1 cellular context compared by ENCODE assay signal in the genomic region with DNA sequence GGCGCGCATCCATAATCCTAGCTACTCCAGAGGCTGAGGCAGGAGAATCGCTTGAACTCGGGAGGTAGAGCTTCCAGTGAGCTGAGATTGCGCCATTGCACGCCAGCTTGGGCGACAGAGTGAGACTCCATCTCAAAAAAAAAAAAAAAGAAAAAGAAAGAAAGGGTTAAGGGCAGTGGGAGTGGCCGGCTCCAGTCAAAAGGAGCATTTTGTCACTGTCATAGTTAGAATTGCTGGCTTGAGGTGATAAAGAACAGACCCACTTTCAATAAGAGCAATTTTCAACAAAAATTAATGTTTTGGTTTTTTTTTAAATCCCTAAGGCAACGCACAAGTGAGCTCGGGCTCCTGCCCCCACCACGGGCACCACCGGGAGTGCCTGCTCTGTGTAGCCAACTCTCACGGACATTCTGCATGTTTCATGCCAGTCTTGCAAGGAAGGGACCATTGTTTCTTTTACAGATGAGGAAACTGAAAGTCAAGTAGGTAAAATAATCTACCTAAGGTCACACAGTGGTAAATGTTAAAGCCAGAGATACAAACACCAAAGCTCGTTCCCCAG.
TF ChIP-seq lines count a peak whose summit lies in the region.

No MANE protein-coding gene starts in this region.

TF ChIP-seq in SK-N-SH, 30 proteins besides CTCF, POLR2A, EP300 and RAD21 (continued from another document):
- TF ChIP-seq, protein P1, sequence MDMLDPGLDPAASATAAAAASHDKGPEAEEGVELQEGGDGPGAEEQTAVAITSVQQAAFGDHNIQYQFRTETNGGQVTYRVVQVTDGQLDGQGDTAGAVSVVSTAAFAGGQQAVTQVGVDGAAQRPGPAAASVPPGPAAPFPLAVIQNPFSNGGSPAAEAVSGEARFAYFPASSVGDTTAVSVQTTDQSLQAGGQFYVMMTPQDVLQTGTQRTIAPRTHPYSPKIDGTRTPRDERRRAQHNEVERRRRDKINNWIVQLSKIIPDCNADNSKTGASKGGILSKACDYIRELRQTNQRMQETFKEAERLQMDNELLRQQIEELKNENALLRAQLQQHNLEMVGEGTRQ (IDR thresholded peaks at IDR 0.05; ENCODE audit: borderline replicate concordance, low read depth, low read length), result no peak
- TF ChIP-seq, protein P2, sequence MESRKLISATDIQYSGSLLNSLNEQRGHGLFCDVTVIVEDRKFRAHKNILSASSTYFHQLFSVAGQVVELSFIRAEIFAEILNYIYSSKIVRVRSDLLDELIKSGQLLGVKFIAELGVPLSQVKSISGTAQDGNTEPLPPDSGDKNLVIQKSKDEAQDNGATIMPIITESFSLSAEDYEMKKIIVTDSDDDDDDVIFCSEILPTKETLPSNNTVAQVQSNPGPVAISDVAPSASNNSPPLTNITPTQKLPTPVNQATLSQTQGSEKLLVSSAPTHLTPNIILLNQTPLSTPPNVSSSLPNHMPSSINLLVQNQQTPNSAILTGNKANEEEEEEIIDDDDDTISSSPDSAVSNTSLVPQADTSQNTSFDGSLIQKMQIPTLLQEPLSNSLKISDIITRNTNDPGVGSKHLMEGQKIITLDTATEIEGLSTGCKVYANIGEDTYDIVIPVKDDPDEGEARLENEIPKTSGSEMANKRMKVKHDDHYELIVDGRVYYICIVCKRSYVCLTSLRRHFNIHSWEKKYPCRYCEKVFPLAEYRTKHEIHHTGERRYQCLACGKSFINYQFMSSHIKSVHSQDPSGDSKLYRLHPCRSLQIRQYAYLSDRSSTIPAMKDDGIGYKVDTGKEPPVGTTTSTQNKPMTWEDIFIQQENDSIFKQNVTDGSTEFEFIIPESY (IDR thresholded peaks at IDR 0.05; ENCODE audit: borderline replicate concordance, low read depth), result no peak
- TF ChIP-seq REST (IDR thresholded peaks at IDR 0.05; ENCODE audit: low read depth, low read length) (no peak), JUND (IDR thresholded peaks at IDR 0.05) (no peak), FOXM1 (IDR thresholded peaks at IDR 0.05; ENCODE audit: low read depth) (no peak), GABPA (IDR thresholded peaks at IDR 0.05; ENCODE audit: low read depth) (no peak), NRF1 (IDR thresholded peaks at IDR 0.05; ENCODE audit: low read depth, low read length) (no peak), MXI1 (IDR thresholded peaks at IDR 0.05; ENCODE audit: low read depth, low read length) (no peak), RFX5 (IDR thresholded peaks at IDR 0.05; ENCODE audit: low read length) (no peak), TAF1 (IDR thresholded peaks at IDR 0.05; ENCODE audit: borderline replicate concordance, low read depth, low read length) (no peak), EZH2phosphoT487 (IDR thresholded peaks at IDR 0.05; ENCODE audit: borderline replicate concordance, low read depth) (no peak), NFIC (IDR thresholded peaks at IDR 0.05; ENCODE audit: borderline replicate concordance) (no peak), RXRA (IDR thresholded peaks at IDR 0.05; ENCODE audit: borderline replicate concordance, low read depth) (no peak)
